25 cellular contexts compared by ENCODE assay signal in genomic region chr3:195083659-195084058, GRCh38.
DNase-seq lines count a peak whose midpoint lies in the region; ATAC-seq, FAIRE-seq and TF ChIP-seq lines count a peak whose summit lies in the region.
"Had no signal": no experiment of that assay in that cellular context is flagged by ENCODE, and none has a peak within 500 bp of the region (broad histone marks: within the 10 kb centered on the region; RNA-seq: fewer than 3 reads in every experiment).

No MANE protein-coding gene starts in this region.

- no peak for TF ChIP-seq CTCF in Panc1 (IDR thresholded peaks at IDR 0.05)
- TF ChIP-seq CTCF in kidney (IDR thresholded peaks at IDR 0.05; ENCODE audit: borderline replicate concordance, extremely low read depth, insufficient read depth), result no peak
- no peak for TF ChIP-seq CTCF in spleen (IDR thresholded peaks at IDR 0.05 in 8 of 11, conservative IDR thresholded peaks at IDR 0.05 in 3 of 11)
- no peak for TF ChIP-seq CTCF in colonic mucosa (IDR thresholded peaks at IDR 0.05)

- H3K4me1 ChIP-seq in Panc1 (ENCODE audit: control insufficient read depth, insufficient read depth, low read length) (peaks cover 46% of the 10 kb centered on the region), kidney (ENCODE audit: control insufficient read depth in 1 of 2, insufficient read depth in 1 of 2, low read depth in 1 of 2, low read length in 2 of 2) (peaks cover 20 to 21% of the 10 kb centered on the region in 2 donors), spleen (peaks cover 4 to 64% (median 42%) of the 10 kb centered on the region in 6 donors), colonic mucosa (no peaks in the 10 kb centered on the region)

- TF ChIP-seq POLR2A in spleen (IDR thresholded peaks at IDR 0.05), result no peak

- no peaks in the 10 kb centered on the region for H3K27me3 ChIP-seq in Panc1 (ENCODE audit: control insufficient read depth, insufficient read depth, low read length)
- no peaks in the 10 kb centered on the region for H3K27me3 ChIP-seq in spleen (replicated peaks in 1 of 7)
- no peaks in the 10 kb centered on the region for H3K27me3 ChIP-seq in colonic mucosa

- in situ Hi-C loops in Panc1 (cut with HindIII; ENCODE audit: low pct_unique_long_range_greater_than_20kb, low sequenced_read_pairs), result no loop called here

- no peaks in the 10 kb centered on the region for H3K36me3 Mint-ChIP-seq in activated T-cell treated with anti-CD3 and anti-CD28 coated beads, Interleukin-2, amount 50 U/mL, for 72 hours (ENCODE audit: insufficient read depth in 2 of 2)
- H3K36me3 Mint-ChIP-seq: CD8-positive, alpha-beta T cell had no signal

- H3K4me1 Mint-ChIP-seq in activated T-cell treated with anti-CD3 and anti-CD28 coated beads, Interleukin-2, amount 50 U/mL, for 72 hours (ENCODE audit: low read depth), result no peaks in the 10 kb centered on the region

- FAIRE-seq in kidney (lab: Jason Lieb, UNC), result no peak
- FAIRE-seq: GM12891, RCC 7860 had no signal

- CTCF ChIA-PET in Panc1 (lab: Charles Lee), result no interaction called here

- H3K4me3 ChIP-seq in Panc1 (ENCODE audit: low read depth in 2 of 2, low read length in 2 of 2), result no peak overlapping the region
- no peak overlapping the region for H3K4me3 ChIP-seq in kidney (ENCODE audit: low read length in 2 of 2)
- H3K4me3 ChIP-seq in spleen, result no peak overlapping the region
- no peak overlapping the region for H3K4me3 ChIP-seq in colonic mucosa
- H3K4me3 ChIP-seq: SK-N-MC had no signal

- WGBS in spleen, 5 donors, result 85 to 96% (median 94%) methylated on average over 14 to 15 of the region's 15 CpGs

- intact Hi-C loops in Panc1 (cut with micrococcal nuclease; ENCODE audit: unreplicated experiment), result no loop called here
- intact Hi-C loops in kidney (cut with DNase I), result no loop called here
- intact Hi-C loops in spleen (cut with DNase I; ENCODE audit: low total_unique reads), result no loop called here
- intact Hi-C loops in colonic mucosa (cut with DNase I), result no loop called here

- no peaks in the 10 kb centered on the region for H3K27me3 Mint-ChIP-seq in activated T-cell treated with anti-CD3 and anti-CD28 coated beads, Interleukin-2, amount 50 U/mL, for 72 hours (ENCODE audit: low read depth)

- H3K9ac ChIP-seq in kidney (ENCODE audit: low read length in 2 of 2), result no peak overlapping the region
- H3K9ac ChIP-seq in colonic mucosa (ENCODE audit: low read depth in 2 of 2, low read length in 2 of 2), result no peak overlapping the region

- no TSS peak for BruUV-seq in Panc1 (replicated peaks; lab: Mats Ljungman, UMichigan)

- no peak for ATAC-seq in activated T-cell treated with anti-CD3 and anti-CD28 coated beads, Interleukin-2, amount 50 U/mL, for 72 hours (replicated peaks in 1 of 2)
- ATAC-seq in Panc1 (no peak), HG02970 (IDR thresholded peaks at IDR 0.05; ENCODE audit: low FRiP score, unreplicated experiment) (no peak)
- ATAC-seq: CD8-positive, alpha-beta T cell had no signal

- H3K9me3 Mint-ChIP-seq in activated T-cell treated with anti-CD3 and anti-CD28 coated beads, Interleukin-2, amount 50 U/mL, for 72 hours, result no peaks in the 10 kb centered on the region
- H3K9me3 Mint-ChIP-seq: CD8-positive, alpha-beta T cell had no signal

- H3K27ac ChIP-seq in Panc1 (ENCODE audit: low read length) (peak overlapping the region; percentile 57), kidney (ENCODE audit: low read depth in 2 of 2, low read length in 2 of 2) (no peak overlapping the region), spleen (peak overlapping the region in 3 of 8 donors; percentile 77 to 87 (median 78)), colonic mucosa (no peak overlapping the region)
- H3K27ac ChIP-seq: 22Rv1, HL-60, SK-N-MC had no signal

- no peaks in the 10 kb centered on the region for H3K36me3 ChIP-seq in Panc1 (ENCODE audit: control insufficient read depth, insufficient read depth, low read length)
- H3K36me3 ChIP-seq in kidney (ENCODE audit: control insufficient read depth in 1 of 2, insufficient read depth in 2 of 2, low read length in 2 of 2), result no peaks in the 10 kb centered on the region
- H3K36me3 ChIP-seq in spleen, result no peaks in the 10 kb centered on the region
- H3K36me3 ChIP-seq in colonic mucosa, result no peaks in the 10 kb centered on the region

- DNase-seq in activated T-cell treated with anti-CD3 and anti-CD28 coated beads, Interleukin-2, amount 50 U/mL, for 72 hours, result no peak
- DNase-seq in activated T-cell treated with anti-CD3 and anti-CD28 coated beads, Interleukin-2, amount 50 U/mL, for 48 hours, result no peak
- DNase-seq in Panc1 (ENCODE audit: low read depth, low spot score) (no peak), kidney (peak; percentile 35), spleen (peak; percentile 27), HuH-7.5 (ENCODE audit: low spot score) (no peak), colonic mucosa (no peak)
- DNase-seq: ACHN; C1 segment of cervical spinal cord; CD8-positive, alpha-beta T cell; DMS153; H7; KG1; NCI-H1105; NCI-H2029 treated with DMSO at 0.1 percent for 48 hours; NCI-H345; NCI-H524; NCI-H82; SHP77 had no signal

- no peak overlapping the region for H3K4me3 Mint-ChIP-seq in activated T-cell treated with anti-CD3 and anti-CD28 coated beads, Interleukin-2, amount 50 U/mL, for 72 hours
- H3K4me3 Mint-ChIP-seq: CD8-positive, alpha-beta T cell had no signal

- H3K9me3 ChIP-seq in Panc1 (ENCODE audit: control insufficient read depth, insufficient read depth, low read depth, low read length) (no peaks in the 10 kb centered on the region), kidney (ENCODE audit: control insufficient read depth in 1 of 2, low read length in 2 of 2) (no peaks in the 10 kb centered on the region), spleen (no peaks in the 10 kb centered on the region), colonic mucosa (no peaks in the 10 kb centered on the region)

- peak overlapping the region; percentile 58 for H3K27ac Mint-ChIP-seq in activated T-cell treated with anti-CD3 and anti-CD28 coated beads, Interleukin-2, amount 50 U/mL, for 72 hours
- H3K27ac Mint-ChIP-seq: CD8-positive, alpha-beta T cell had no signal

- POLR2A ChIA-PET in Panc1 (lab: Charles Lee), result no interaction called here

Comparison
In these comparisons a context has a peak if more than half of its experiments do, and no peak if none do; other contexts are left out.
1. DNase-seq: peak in kidney (single experiment) and spleen (single experiment); none in activated T-cell treated with anti-CD3 and anti-CD28 coated beads, Interleukin-2, amount 50 U/mL, for 72 hours (0 of 2), activated T-cell treated with anti-CD3 and anti-CD28 coated beads, Interleukin-2, amount 50 U/mL, for 48 hours (0 of 2), Panc1 (single experiment), HuH-7.5 (single experiment) and colonic mucosa (single experiment).